ENCODE assay signal across 8 cellular contexts in the genomic region with DNA sequence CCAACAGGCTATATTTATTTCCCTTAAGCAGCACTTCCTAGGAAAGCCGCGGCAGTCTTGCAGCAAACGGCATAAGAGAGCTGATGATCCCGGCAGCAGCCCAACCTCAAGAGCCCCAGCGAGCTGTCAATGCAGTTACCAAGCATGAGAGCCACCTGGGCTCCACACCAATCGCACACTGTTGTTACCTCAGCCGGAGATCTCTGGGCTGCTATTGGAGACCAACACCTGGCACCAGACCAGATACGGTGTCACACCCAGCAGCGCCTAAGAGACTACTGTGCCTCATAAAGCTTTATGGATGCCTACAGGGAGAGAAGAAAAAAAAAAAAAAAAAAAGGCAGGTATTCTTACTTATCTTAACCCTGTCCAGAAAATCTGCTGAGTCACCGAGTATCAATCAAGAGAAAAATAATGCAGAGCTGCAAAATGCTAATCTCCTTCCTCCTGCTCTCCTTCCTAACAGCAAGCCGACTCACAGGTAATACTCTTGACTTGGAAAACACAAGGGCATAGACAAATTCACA. TPM values are rescaled to one million over a fixed set of nuclear protein-coding genes. Genes with fewer than 3 reads are reported as not detected.
DNase-seq lines count a peak whose midpoint lies in the region; ATAC-seq and TF ChIP-seq lines count a peak whose summit lies in the region.

No MANE protein-coding gene starts in this region.

- DNase-seq in ELF-1 (ENCODE audit: low read depth, low spot score): peak; percentile 64
- DNase-seq in M059J (ENCODE audit: low read depth): peak; percentile 41
- peak; percentile 94 for DNase-seq in RWPE1 (ENCODE audit: low spot score)
- DNase-seq in erythroblast (lab: John Stamatoyannopoulos, UW): peak; percentile 84
- peak in 4 of 10 donors; percentile 10 to 48 (median 37) for DNase-seq in naive thymus-derived CD8-positive, alpha-beta T cell
- DNase-seq in amniotic stem cell (lab: John Stamatoyannopoulos, UW): no peak
- no peak for DNase-seq in activated CD4-positive, alpha-beta T cell treated with anti-CD3 and anti-CD28 coated beads for 4 hours

- no peaks in the 10 kb centered on the region for H3K27me3 Mint-ChIP-seq in naive thymus-derived CD8-positive, alpha-beta T cell

- POLR2A ChIA-PET in RWPE1 (lab: Yijun Ruan, JAX; ENCODE audit: low non-redundant PET): interaction anchor here (0.6 kb wide), 2 partner anchors 12 to 14 kb away, joined by 6 to 8 read pairs; partner anchors contain the start of gene ABCC5
- POLR2A ChIA-PET in naive thymus-derived CD8-positive, alpha-beta T cell (lab: Charles Lee): interaction anchor here (0.5 to 0.7 kb wide), 2 partner anchors 12 to 129 kb away, joined by 6 read pairs; no protein-coding TSS in a partner anchor

- no peaks in the 10 kb centered on the region for H3K9me3 Mint-ChIP-seq in naive thymus-derived CD8-positive, alpha-beta T cell

- H3K4me1 Mint-ChIP-seq in naive thymus-derived CD8-positive, alpha-beta T cell: peaks cover 9 to 24% (median 11%) of the 10 kb centered on the region in 4 donors

- TF ChIP-seq CTCF in RWPE1 (conservative IDR thresholded peaks at IDR 0.05; ENCODE audit: low read depth): no peak

- H3K27ac Mint-ChIP-seq in naive thymus-derived CD8-positive, alpha-beta T cell: peak overlapping the region in 2 of 10 donors; percentile 9 to 26

- H3K4me3 Mint-ChIP-seq in naive thymus-derived CD8-positive, alpha-beta T cell: peak overlapping the region in 1 of 10 donors; percentile 4

- CTCF ChIA-PET in RWPE1 (lab: Yijun Ruan, JAX): interaction anchor here (0.6 to 1.5 kb wide), 4 partner anchors 12 to 111 kb away, joined by 3 to 5 read pairs (median 4); partner anchors contain the start of gene ABCC5

- peak; percentile 81 for ATAC-seq in GM21717 (IDR thresholded peaks at IDR 0.05; ENCODE audit: unreplicated experiment)
- ATAC-seq in naive thymus-derived CD8-positive, alpha-beta T cell: peak; percentile 71 to 84

- TF ChIP-seq POLR2A in erythroblast (IDR thresholded peaks at IDR 0.05; ENCODE audit: low read length): no peak

- H3K36me3 Mint-ChIP-seq in naive thymus-derived CD8-positive, alpha-beta T cell: peaks cover 0 to 44% (median 12%) of the 10 kb centered on the region in 3 donors

- H3K27ac ChIP-seq in RWPE1: peak overlapping the region; percentile 71

RNA-seq across cellular contexts. Expression of gene ABCC5, which starts 11.6 kb away (rescaled TPM):
- total RNA-seq in M059J (2014; rRNA removed; shearing (Covaris generic)): 6.7 and 11.6 TPM in 2 replicates
- total RNA-seq in naive thymus-derived CD8-positive, alpha-beta T cell: 10 to 100 TPM; 38.7 to 43.7 TPM
- 10 to 100 TPM; 10.9 to 12.8 (median 12.1) TPM for polyA plus RNA-seq in naive thymus-derived CD8-positive, alpha-beta T cell

RNA-seq across cellular contexts. Expression of gene HTR3D, which starts 25.5 kb away (rescaled TPM):
- not detected in 2 replicates for total RNA-seq in M059J (2014; rRNA removed; shearing (Covaris generic))
- not detected for total RNA-seq in naive thymus-derived CD8-positive, alpha-beta T cell
- not detected for polyA plus RNA-seq in naive thymus-derived CD8-positive, alpha-beta T cell

RNA-seq across cellular contexts. Expression of gene HTR3C, which starts 46.8 kb away (rescaled TPM):
- 0.30 and 0.47 TPM in 2 replicates for total RNA-seq in M059J (2014; rRNA removed; shearing (Covaris generic))
- total RNA-seq in naive thymus-derived CD8-positive, alpha-beta T cell: not detected
- polyA plus RNA-seq in naive thymus-derived CD8-positive, alpha-beta T cell: not detected

Comparison
In these comparisons a context has a peak if more than half of its experiments do, and no peak if none do; other contexts are left out.
1. DNase-seq: peak in ELF-1 (single experiment), M059J (single experiment), RWPE1 (single experiment) and erythroblast (2 of 2); none in amniotic stem cell (single experiment) and activated CD4-positive, alpha-beta T cell treated with anti-CD3 and anti-CD28 coated beads for 4 hours (0 of 2).